Comparison of ENCODE assay signal across 18 cellular contexts in genomic region chr3:185361920-185362319, GRCh38. TPM values are rescaled to one million over a fixed set of nuclear protein-coding genes. Genes with fewer than 3 reads are reported as not detected.
DNase-seq lines count a peak whose midpoint lies in the region; ATAC-seq, FAIRE-seq and TF ChIP-seq lines count a peak whose summit lies in the region.
"Had no signal": no experiment of that assay in that cellular context is flagged by ENCODE, and none has a peak within 500 bp of the region (broad histone marks: within the 10 kb centered on the region; RNA-seq: fewer than 3 reads in every experiment).

No MANE protein-coding gene starts in this region.

- CTCF ChIA-PET in A549 (lab: Yijun Ruan, JAX): interaction anchor here (1.0 kb wide), 1 partner anchor 29 kb away, joined by 4 read pairs; no protein-coding TSS in a partner anchor

- H3K27me3 Mint-ChIP-seq in type B pancreatic cell: peaks cover 13% of the 10 kb centered on the region

- H3K9me3 ChIP-seq in A549: no peaks in the 10 kb centered on the region
- H3K9me3 ChIP-seq: body of pancreas, suprapubic skin had no signal

- H3K4me1 ChIP-seq in A549: peaks cover 16% of the 10 kb centered on the region
- H3K4me1 ChIP-seq in KMS-11 (ENCODE audit: low read depth, poor library complexity, severe bottlenecking): peaks cover 33% of the 10 kb centered on the region

- no peaks in the 10 kb centered on the region for H3K36me3 ChIP-seq in KMS-11 (ENCODE audit: insufficient read depth)
- no peaks in the 10 kb centered on the region for H3K36me3 ChIP-seq in bronchial epithelial cell (ENCODE audit: control insufficient read depth, insufficient read depth, low read length)
- H3K36me3 ChIP-seq: suprapubic skin had no signal

- no peak for TF ChIP-seq POLR2A in A549 (IDR thresholded peaks at IDR 0.05; ENCODE audit: low read length)

- peaks cover 22% of the 10 kb centered on the region for H3K79me2 ChIP-seq in KMS-11 (ENCODE audit: insufficient read depth, low read depth)

- no peaks in the 10 kb centered on the region for H3K9me3 Mint-ChIP-seq in type B pancreatic cell
- H3K9me3 Mint-ChIP-seq: activated B cell treated with CpG ODN at 0.5 μM for 24 hours; CD8-positive, alpha-beta memory T cell; natural killer cell treated with Interleukin-12 subunit alpha and Interleukin-12 subunit beta and Interleukin-15 and Interleukin-18, amount 100 ng/mL, for 72 hours; T-helper 1 cell treated with Interleukin-12 subunit alpha and Interleukin-12 subunit beta and Interleukin-4 antibody, amounts not matched to agents 30 μg/mL and 1 μg/mL, for 36 hours had no signal

- FAIRE-seq in A549 (lab: Jason Lieb, UNC) (no peak), bronchial epithelial cell (lab: Jason Lieb, UNC) (no peak)

- H3K4me3 ChIP-seq in A549: no peak overlapping the region
- no peak overlapping the region for H3K4me3 ChIP-seq in KMS-11 (IDR thresholded peaks at IDR 0.05; ENCODE audit: insufficient read depth, low read depth, low read length)
- no peak overlapping the region for H3K4me3 ChIP-seq in bronchial epithelial cell (ENCODE audit: low read depth, low read length)
- H3K4me3 ChIP-seq: body of pancreas had no signal

- no peak overlapping the region for H3K27ac Mint-ChIP-seq in type B pancreatic cell
- H3K27ac Mint-ChIP-seq: activated B cell treated with CpG ODN at 0.5 μM for 24 hours; CD8-positive, alpha-beta memory T cell; natural killer cell treated with Interleukin-12 subunit alpha and Interleukin-12 subunit beta and Interleukin-15 and Interleukin-18, amount 100 ng/mL, for 72 hours; T-helper 1 cell treated with Interleukin-12 subunit alpha and Interleukin-12 subunit beta and Interleukin-4 antibody, amounts not matched to agents 30 μg/mL and 1 μg/mL, for 36 hours had no signal

- no peak for ATAC-seq in A549
- ATAC-seq in GM19023 (IDR thresholded peaks at IDR 0.05; ENCODE audit: unreplicated experiment): no peak
- ATAC-seq: body of pancreas; natural killer cell treated with Interleukin-12 subunit alpha and Interleukin-12 subunit beta and Interleukin-15 and Interleukin-18, amount 100 ng/mL, for 72 hours had no signal

- no peak for TF ChIP-seq CTCF in A549 (IDR thresholded peaks at IDR 0.05)
- TF ChIP-seq CTCF in KMS-11 (conservative IDR thresholded peaks at IDR 0.05; ENCODE audit: low read depth, low read length): no peak
- no peak for TF ChIP-seq CTCF in bronchial epithelial cell (IDR thresholded peaks at IDR 0.05; ENCODE audit: insufficient read depth, low read length, severe bottlenecking)
- no peak for TF ChIP-seq CTCF in type B pancreatic cell (conservative IDR thresholded peaks at IDR 0.05)

- TF ChIP-seq RAD21 in A549 (conservative IDR thresholded peaks at IDR 0.05 in 1 of 2, IDR thresholded peaks at IDR 0.05 in 1 of 2): no peak

- H2AFZ ChIP-seq in KMS-11 (ENCODE audit: low read depth): peak overlapping the region; percentile 71

- H3K27me3 ChIP-seq in KMS-11 (ENCODE audit: insufficient read depth, low read depth) (no peaks in the 10 kb centered on the region), bronchial epithelial cell (ENCODE audit: control insufficient read depth, insufficient read depth, low read length) (no peaks in the 10 kb centered on the region)
- H3K27me3 ChIP-seq: body of pancreas, dorsolateral prefrontal cortex, suprapubic skin had no signal

- H3K4me3 Mint-ChIP-seq in type B pancreatic cell: no peak overlapping the region
- H3K4me3 Mint-ChIP-seq: activated B cell treated with CpG ODN at 0.5 μM for 24 hours; T-helper 1 cell treated with Interleukin-12 subunit alpha and Interleukin-12 subunit beta and Interleukin-4 antibody, amounts not matched to agents 30 μg/mL and 1 μg/mL, for 36 hours had no signal

- H4K20me1 ChIP-seq in KMS-11 (ENCODE audit: insufficient read depth): no peaks in the 10 kb centered on the region

- H3K27ac ChIP-seq in A549: peak overlapping the region in 1 of 2 experiments; percentile 27; a peak in 1 of 6 replicates
- H3K27ac ChIP-seq in KMS-11: peak overlapping the region; percentile 84
- H3K27ac ChIP-seq: suprapubic skin had no signal

- no peaks in the 10 kb centered on the region for H3K36me3 Mint-ChIP-seq in type B pancreatic cell
- H3K36me3 Mint-ChIP-seq: CD8-positive, alpha-beta memory T cell; natural killer cell treated with Interleukin-12 subunit alpha and Interleukin-12 subunit beta and Interleukin-15 and Interleukin-18, amount 100 ng/mL, for 72 hours had no signal

- H3K4me2 ChIP-seq in A549 (peak overlapping the region; percentile 73), KMS-11 (peak overlapping the region; percentile 95)

- POLR2A ChIA-PET in A549 (lab: Yijun Ruan, JAX): no interaction called here

- peak overlapping the region; percentile 41; the same call in 1 of the 2 replicates for H3K9ac ChIP-seq in KMS-11

- DNase-seq in A549 (ENCODE audit: low read depth in 1 of 2, low spot score in 1 of 2) (no peak), bronchial epithelial cell (ENCODE audit: low read depth) (peak; percentile 48), kidney tubule cell (ENCODE audit: low spot score) (peak; percentile 81), type B pancreatic cell (ENCODE audit: extremely low spot score, unreplicated experiment) (no peak), H4 (ENCODE audit: low spot score) (no peak), superior temporal gyrus (ENCODE audit: extremely low spot score) (no peak)
- DNase-seq: activated B cell treated with CpG ODN at 0.5 μM for 24 hours; body of pancreas; CD8-positive, alpha-beta memory T cell; dorsolateral prefrontal cortex; H7; NCI-H1092; NCI-H2171 had no signal

- peaks cover 17% of the 10 kb centered on the region for H3K4me1 Mint-ChIP-seq in type B pancreatic cell (ENCODE audit: unreplicated experiment)

- no peak for TF ChIP-seq EP300 in A549 (IDR thresholded peaks at IDR 0.05)

- WGBS in A549 (ENCODE audit: missing lambda C conversion rate): 41% methylated on average over 2 of the region's 2 CpGs

TF ChIP-seq in A549, 52 proteins besides CTCF, POLR2A, EP300 and RAD21:
- TF ChIP-seq CBX2 (IDR thresholded peaks at IDR 0.05; ENCODE audit: borderline replicate concordance, low read depth) (no peak), NPAS2 (CRISPR knock-in tag; IDR thresholded peaks at IDR 0.05; ENCODE audit: borderline replicate concordance) (no peak), MYC (IDR thresholded peaks at IDR 0.05; ENCODE audit: borderline replicate concordance, low read length) (no peak)

RNA-seq across cellular contexts. Expression of gene MAP3K13, which starts 1.0 kb away (rescaled TPM):
- polyA plus RNA-seq in A549 (2011; rRNA removed): 19.9 and 23.2 TPM in 2 replicates
- polyA plus RNA-seq in A549 (2012; cell fraction: cytosol; rRNA removed): 6.5 and 6.9 TPM in 2 replicates
- 1.4 and 2.1 TPM in 2 replicates for polyA plus RNA-seq in A549 (2012; cell fraction: nucleus; rRNA removed)
- polyA plus RNA-seq in A549 (2017; fragmentation: RNase III; extraction: RNeasy Plus Mini Kit Qiagen cat#74134 plus additional on column Dnase treatment): 15.8 to 16.3 TPM (median 15.9 TPM) in 3 replicates
- polyA minus RNA-seq in A549 (2011; rRNA and poly(A)+ RNA removed): 14.9 and 16.2 TPM in 2 replicates
- total RNA-seq in bronchial epithelial cell: 14.5 and 25.6 TPM in 2 replicates
- total RNA-seq in type B pancreatic cell (ENCODE audit: low replicate concordance): 29.1 and 40.4 TPM in 2 replicates
- 34.3 and 47.7 TPM in 2 replicates for total RNA-seq in H4 (2014; rRNA removed; shearing (Covaris generic))
- total RNA-seq: H7 had no signal

Comparison
In these comparisons a context has a peak if more than half of its experiments do, and no peak if none do; other contexts are left out.
1. DNase-seq: peak in bronchial epithelial cell (single experiment) and kidney tubule cell (single experiment); none in A549 (0 of 2), type B pancreatic cell (single experiment), H4 (single experiment) and superior temporal gyrus (single experiment).